ENCODE assay signal across 20 cellular contexts in genomic region chr4:6123541-6123940, GRCh38.
"Had no signal": no experiment of that assay in that cellular context is flagged by ENCODE, and none has a peak within 500 bp of the region (broad histone marks: within the 10 kb centered on the region; RNA-seq: fewer than 3 reads in every experiment).

No MANE protein-coding gene starts in this region.

- H3K36me3 ChIP-seq: gastroesophageal sphincter, heart right ventricle, lower lobe of right lung, ovary, right atrium auricular region, tibial artery had no signal

- H3K36me3 Mint-ChIP-seq: activated naive CD4-positive, alpha-beta T cell treated with anti-CD3 and anti-CD28 coated beads, Interleukin-2, amount 50 U/mL, for 24 hours; naive thymus-derived CD4-positive, alpha-beta T cell had no signal

- H3K27me3 ChIP-seq: body of pancreas, dorsolateral prefrontal cortex, ovary, right atrium auricular region had no signal

- H3K4me1 ChIP-seq: body of pancreas, gastroesophageal sphincter, heart right ventricle, lower lobe of right lung, psoas muscle, right atrium auricular region, tibial artery had no signal

- DNase-seq: activated CD8-positive, alpha-beta memory T cell treated with anti-CD3 and anti-CD28 coated beads, Interleukin-2, amount 50 U/mL, for 4 hours; activated T-cell treated with anti-CD3 and anti-CD28 coated beads, Interleukin-2, amount 50 U/mL, for 48 hours; anterior cingulate cortex; body of pancreas; caudate nucleus; dorsolateral prefrontal cortex; heart right ventricle; kidney; lower lobe of right lung; naive thymus-derived CD4-positive, alpha-beta T cell; ovary; psoas muscle; stimulated activated naive CD8-positive, alpha-beta T cell treated with anti-CD3 and anti-CD28 coated beads, Interleukin-15, amount 100 ng/mL, for 72 hours had no signal

- H3K4me3 ChIP-seq: body of pancreas, dorsolateral prefrontal cortex, gastroesophageal sphincter, heart right ventricle, lower lobe of right lung, ovary, psoas muscle, right atrium auricular region, tibial artery had no signal

- ATAC-seq: body of pancreas; gastroesophageal sphincter; heart right ventricle; lower lobe of right lung; naive thymus-derived CD4-positive, alpha-beta T cell; psoas muscle had no signal

- H3K9me3 Mint-ChIP-seq: activated naive CD4-positive, alpha-beta T cell treated with anti-CD3 and anti-CD28 coated beads, Interleukin-2, amount 50 U/mL, for 24 hours; stimulated activated naive CD8-positive, alpha-beta T cell treated with anti-CD3 and anti-CD28 coated beads, Interleukin-15, amount 100 ng/mL, for 72 hours had no signal

- H3K4me3 Mint-ChIP-seq: activated naive CD4-positive, alpha-beta T cell treated with anti-CD3 and anti-CD28 coated beads, Interleukin-2, amount 50 U/mL, for 24 hours; naive thymus-derived CD4-positive, alpha-beta T cell; stimulated activated naive CD8-positive, alpha-beta T cell treated with anti-CD3 and anti-CD28 coated beads, Interleukin-15, amount 100 ng/mL, for 72 hours had no signal

- H3K9ac ChIP-seq: SK-N-SH had no signal

- H3K27me3 Mint-ChIP-seq: activated naive CD4-positive, alpha-beta T cell treated with anti-CD3 and anti-CD28 coated beads, Interleukin-2, amount 50 U/mL, for 24 hours; naive thymus-derived CD4-positive, alpha-beta T cell had no signal

- H3K27ac ChIP-seq: body of pancreas, epithelial cell of prostate, gastroesophageal sphincter, heart right ventricle, lower lobe of right lung, ovary, psoas muscle, right atrium auricular region, tibial artery, VCaP had no signal

- H3K4me1 Mint-ChIP-seq: activated naive CD4-positive, alpha-beta T cell treated with anti-CD3 and anti-CD28 coated beads, Interleukin-2, amount 50 U/mL, for 24 hours; stimulated activated naive CD8-positive, alpha-beta T cell treated with anti-CD3 and anti-CD28 coated beads, Interleukin-15, amount 100 ng/mL, for 72 hours had no signal

- H3K27ac Mint-ChIP-seq: activated naive CD4-positive, alpha-beta T cell treated with anti-CD3 and anti-CD28 coated beads, Interleukin-2, amount 50 U/mL, for 24 hours; naive thymus-derived CD4-positive, alpha-beta T cell; stimulated activated naive CD8-positive, alpha-beta T cell treated with anti-CD3 and anti-CD28 coated beads, Interleukin-15, amount 100 ng/mL, for 72 hours had no signal

- H3K9me3 ChIP-seq: body of pancreas, gastroesophageal sphincter, heart right ventricle, lower lobe of right lung, ovary, psoas muscle, right atrium auricular region, SK-N-SH, tibial artery had no signal
